12 cellular contexts compared by ENCODE assay signal in the genomic region with DNA sequence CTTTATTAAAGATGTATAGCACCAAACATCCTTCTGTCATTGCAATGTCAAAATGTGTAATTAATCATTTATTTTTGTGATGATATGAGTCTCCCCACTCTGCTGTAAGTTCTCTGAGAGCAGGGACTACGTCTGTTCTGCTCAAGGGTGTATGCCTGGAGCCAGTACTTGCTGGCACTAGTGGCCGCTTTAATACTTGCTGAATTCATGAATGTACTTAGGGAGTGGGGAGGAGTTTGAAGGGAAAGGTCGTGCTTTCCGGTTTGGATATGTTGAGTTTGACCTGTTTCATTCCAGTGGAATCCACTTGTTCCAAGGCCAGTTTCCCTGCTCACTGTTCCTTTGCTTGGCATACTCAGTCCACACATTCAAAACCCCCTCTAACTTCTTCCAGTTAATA. TPM values are rescaled to one million over a fixed set of nuclear protein-coding genes. Genes with fewer than 3 reads are reported as not detected.
DNase-seq lines count a peak whose midpoint lies in the region; ATAC-seq and TF ChIP-seq lines count a peak whose summit lies in the region.
"Had no signal": no experiment of that assay in that cellular context is flagged by ENCODE, and none has a peak within 500 bp of the region (broad histone marks: within the 10 kb centered on the region; RNA-seq: fewer than 3 reads in every experiment).

No MANE protein-coding gene starts in this region.

- 52% methylated on average over 4 of the region's 4 CpGs for WGBS in liver
- WGBS in prostate gland: 57% methylated on average over 4 of the region's 4 CpGs

- TF ChIP-seq POLR2A in prostate gland (IDR thresholded peaks at IDR 0.05): no peak

- H3K27me3 Mint-ChIP-seq in T-helper 17 cell: no peaks in the 10 kb centered on the region

- no peak overlapping the region for H3K4me3 Mint-ChIP-seq in T-helper 17 cell
- H3K4me3 Mint-ChIP-seq: dendritic cell treated with granulocyte-macrophage colony-stimulating factor and Interleukin-4, amounts not matched to agents 40 ng/mL and 50 ng/mL, for 4 days had no signal

- no peak overlapping the region for H3K27ac Mint-ChIP-seq in T-helper 17 cell
- H3K27ac Mint-ChIP-seq: dendritic cell treated with granulocyte-macrophage colony-stimulating factor and Interleukin-4, amounts not matched to agents 40 ng/mL and 50 ng/mL, for 4 days had no signal

- TF ChIP-seq CTCF in BE2C (IDR thresholded peaks at IDR 0.05; ENCODE audit: low read depth, low read length) (peak; percentile 20; the same call in 1 of the 2 replicates), ascending aorta (IDR thresholded peaks at IDR 0.05) (no peak), liver (IDR thresholded peaks at IDR 0.05; ENCODE audit: low read depth, low read length, missing input control) (no peak), prostate gland (IDR thresholded peaks at IDR 0.05) (no peak)

- H3K4me3 ChIP-seq in BE2C (ENCODE audit: low read depth, low read length) (no peak overlapping the region), ascending aorta (no peak overlapping the region), liver (ENCODE audit: low read depth in 1 of 3, low read length in 3 of 3) (no peak overlapping the region), prostate gland (no peak overlapping the region)

- ATAC-seq in GM21360 (IDR thresholded peaks at IDR 0.05; ENCODE audit: unreplicated experiment): no peak
- ATAC-seq in T-helper 17 cell: no peak
- ATAC-seq: activated T-cell treated with anti-CD3 and anti-CD28 coated beads, Interleukin-2, amount 50 U/mL, for 72 hours had no signal

- peak overlapping the region; percentile 6 to 23 for H3K27ac ChIP-seq in ascending aorta
- no peak overlapping the region for H3K27ac ChIP-seq in liver (ENCODE audit: low read depth in 1 of 2, low read length in 2 of 2)
- H3K27ac ChIP-seq in prostate gland: no peak overlapping the region

- no peaks in the 10 kb centered on the region for H3K36me3 ChIP-seq in BE2C
- no peaks in the 10 kb centered on the region for H3K36me3 ChIP-seq in ascending aorta
- no peaks in the 10 kb centered on the region for H3K36me3 ChIP-seq in liver (ENCODE audit: control insufficient read depth in 4 of 4, insufficient read depth in 3 of 4, low read depth in 1 of 4, low read length in 3 of 4)
- H3K36me3 ChIP-seq in prostate gland: no peaks in the 10 kb centered on the region

- intact Hi-C loops in ascending aorta (cut with DNase I) (loop anchor here (10.0 kb wide), 1 partner anchor 240 kb away; a partner anchor contains a TSS), prostate gland (cut with DNase I) (no loop called here)

- no peak overlapping the region for H3K9ac ChIP-seq in liver (ENCODE audit: low read depth in 1 of 2, low read length in 2 of 2)

- H3K27me3 ChIP-seq in BE2C (peaks cover 11% of the 10 kb centered on the region), ascending aorta (no peaks in the 10 kb centered on the region), liver (ENCODE audit: control insufficient read depth in 4 of 4, insufficient read depth in 4 of 4, low read length in 3 of 4) (no peaks in the 10 kb centered on the region), prostate gland (replicated peaks; ENCODE audit: insufficient read depth) (no peaks in the 10 kb centered on the region)

- no peaks in the 10 kb centered on the region for H3K9me3 ChIP-seq in BE2C
- no peaks in the 10 kb centered on the region for H3K9me3 ChIP-seq in ascending aorta
- no peaks in the 10 kb centered on the region for H3K9me3 ChIP-seq in liver (ENCODE audit: control insufficient read depth in 4 of 4, low read length in 3 of 4)
- no peaks in the 10 kb centered on the region for H3K9me3 ChIP-seq in prostate gland
- H3K9me3 ChIP-seq in T-helper 17 cell (ENCODE audit: control insufficient read depth, low read length, poor library complexity, severe bottlenecking): no peaks in the 10 kb centered on the region

- DNase-seq in BE2C (peak; percentile 36), HCEC 1CT (peak; percentile 28), ascending aorta (ENCODE audit: low spot score in 2 of 2) (peak in 1 of 2 donors; percentile 68), NCI-H128 (lab: John Stamatoyannopoulos, UW; ENCODE audit: unreplicated experiment) (no peak), prostate gland (ENCODE audit: low spot score) (no peak), T-helper 17 cell (no peak)
- DNase-seq: activated T-cell treated with anti-CD3 and anti-CD28 coated beads, Interleukin-2, amount 50 U/mL, for 72 hours; NCI-H2081 treated with DMSO at 0.1 percent for 48 hours; stimulated activated CD8-positive, alpha-beta memory T cell treated with anti-CD3 and anti-CD28 coated beads, Interleukin-4, amount 100 ng/mL, for 48 hours had no signal

- H3K36me3 Mint-ChIP-seq in T-helper 17 cell (ENCODE audit: low read depth): peaks cover 2% of the 10 kb centered on the region

- H3K4me1 ChIP-seq in BE2C: peaks cover 10% of the 10 kb centered on the region
- H3K4me1 ChIP-seq in ascending aorta: peaks cover 0 to 6% of the 10 kb centered on the region in 2 donors
- peaks cover 5 to 18% (median 13%) of the 10 kb centered on the region in 4 donors for H3K4me1 ChIP-seq in liver (ENCODE audit: control insufficient read depth in 4 of 4, insufficient read depth in 4 of 4, low read length in 3 of 4)
- peaks cover 7% of the 10 kb centered on the region for H3K4me1 ChIP-seq in prostate gland (replicated peaks)

- peaks cover 11% of the 10 kb centered on the region for H3K4me1 Mint-ChIP-seq in T-helper 17 cell

- TF ChIP-seq RAD21 in liver (IDR thresholded peaks at IDR 0.05): no peak

TF ChIP-seq in liver, 16 proteins besides CTCF, POLR2A, EP300 and RAD21:
- TF ChIP-seq RXRA (IDR thresholded peaks at IDR 0.05) (no peak), NR2F2 (IDR thresholded peaks at IDR 0.05) (peak; percentile 10)

RNA-seq across cellular contexts. Expression of a gene that starts 1.9 kb away (rescaled TPM):
- 41.7 TPM for polyA plus RNA-seq in BE2C (2012; ENCODE audit: insufficient read depth, insufficient read length, low read depth)
- total RNA-seq in ascending aorta: 67.8 TPM
- total RNA-seq in liver: 10 to 100 TPM; 12.9 to 18.1 TPM
- polyA plus RNA-seq in liver: 10 to 100 TPM; 13.8 to 15.2 TPM
- 10 to 100 TPM; 25.3 to 67.4 TPM for total RNA-seq in prostate gland
- 10 to 100 TPM; 55.0 to 61.6 TPM for total RNA-seq in T-helper 17 cell

RNA-seq across cellular contexts. Expression of a gene that starts 36.5 kb away (rescaled TPM):
- polyA plus RNA-seq in BE2C (2012; ENCODE audit: insufficient read depth, insufficient read length, low read depth): 22.3 TPM
- total RNA-seq in ascending aorta (17.2 TPM), liver (1 to 10 TPM; 5.3 to 8.8 TPM), prostate gland (10 to 100 TPM; 22.7 to 25.3 TPM), T-helper 17 cell (1 to 10 TPM; 4.6 to 5.1 TPM)
- 1 to 10 TPM; 4.7 to 4.8 TPM for polyA plus RNA-seq in liver

Comparison
In these comparisons a context has a peak if more than half of its experiments do, and no peak if none do; other contexts are left out.
1. DNase-seq: peak in BE2C (single experiment) and HCEC 1CT (single experiment); none in NCI-H128 (single experiment), prostate gland (single experiment) and T-helper 17 cell (0 of 3).
2. H3K27ac ChIP-seq: peak in ascending aorta (2 of 2); none in liver (0 of 2) and prostate gland (0 of 2).